In genomic region chr9:4832786-4833579, GRCh38 we compare ENCODE assay signal across 8 cellular contexts. TPM values are rescaled to one million over a fixed set of nuclear protein-coding genes. Genes with fewer than 3 reads are reported as not detected.
DNase-seq lines count a peak whose midpoint lies in the region; ATAC-seq and TF ChIP-seq lines count a peak whose summit lies in the region.

No MANE protein-coding gene starts in this region.

- TF ChIP-seq CTCF in HFFc6 (IDR thresholded peaks at IDR 0.05) (no peak), WTC11 (IDR thresholded peaks at IDR 0.05) (no peak), fibroblast of pulmonary artery (IDR thresholded peaks at IDR 0.05; ENCODE audit: low read length, missing control alignments) (no peak)

- POLR2A ChIA-PET in WTC11 (lab: Charles Lee), result no interaction called here
- POLR2A ChIA-PET in T-cell (lab: Charles Lee), result no interaction called here

- H3K9me3 Mint-ChIP-seq in HFFc6 (no peaks in the 10 kb centered on the region), WTC11 (no peaks in the 10 kb centered on the region), T-cell (no peaks in the 10 kb centered on the region)

- H3K4me3 ChIP-seq in fibroblast of pulmonary artery (replicated peaks; ENCODE audit: low read depth, low read length), result no peak overlapping the region

- ATAC-seq in WTC11, result no peak
- no peak for ATAC-seq in T-cell (replicated peaks in 1 of 4)
- ATAC-seq in HG03565 (IDR thresholded peaks at IDR 0.05; ENCODE audit: unreplicated experiment), result no peak

- no peaks in the 10 kb centered on the region; the same call in 1 of the 2 replicates for H3K27me3 Mint-ChIP-seq in HFFc6 (ENCODE audit: insufficient read depth)
- no peaks in the 10 kb centered on the region for H3K27me3 Mint-ChIP-seq in WTC11 (ENCODE audit: low read depth)
- no peaks in the 10 kb centered on the region for H3K27me3 Mint-ChIP-seq in T-cell

- DNase-seq in HFFc6, result peak; percentile 94
- DNase-seq in WTC11 (ENCODE audit: low spot score), result no peak
- peak; percentile 99 for DNase-seq in fibroblast of pulmonary artery (ENCODE audit: low read depth)
- peak; percentile 36 for DNase-seq in stimulated activated CD4-positive, alpha-beta T cell treated with anti-CD3 and anti-CD28 coated beads, Interleukin-4, amount 100 ng/mL, for 1 hour
- DNase-seq in NCI-H774 (lab: John Stamatoyannopoulos, UW), result no peak
- DNase-seq in T-cell, result no peak
- no peak for DNase-seq in NCI-H1092 treated with DMSO at 0.1 percent for 48 hours (lab: John Stamatoyannopoulos, UW)

- H3K36me3 Mint-ChIP-seq in HFFc6 (ENCODE audit: low read depth) (peaks cover 15% of the 10 kb centered on the region), WTC11 (peaks cover 20% of the 10 kb centered on the region; the same call in 1 of the 2 replicates), T-cell (peaks cover 57% of the 10 kb centered on the region)

- H3K27ac Mint-ChIP-seq in HFFc6 (peak overlapping the region; percentile 96), WTC11 (peak overlapping the region; percentile 65), T-cell (no peak overlapping the region)

- peaks cover 58% of the 10 kb centered on the region for H3K4me1 Mint-ChIP-seq in HFFc6 (ENCODE audit: low read depth)
- H3K4me1 Mint-ChIP-seq in WTC11, result no peaks in the 10 kb centered on the region; the same call in 1 of the 2 replicates
- peaks cover 1 to 14% (median 8%) of the 10 kb centered on the region in 3 donors for H3K4me1 Mint-ChIP-seq in T-cell

- H3K4me3 Mint-ChIP-seq in HFFc6, result peak overlapping the region; percentile 66
- H3K4me3 Mint-ChIP-seq in WTC11, result no peak overlapping the region
- no peak overlapping the region for H3K4me3 Mint-ChIP-seq in T-cell

- CTCF ChIA-PET in WTC11 (lab: Charles Lee) (no interaction called here), T-cell (lab: Charles Lee) (interaction anchor here in 1 of 2 donors (1.2 kb wide), 1 partner anchor 102 kb away, joined by 3 read pairs; no protein-coding TSS in a partner anchor)

TF ChIP-seq in WTC11, 78 proteins besides CTCF, POLR2A, EP300 and RAD21:
- TF ChIP-seq, protein P1, sequence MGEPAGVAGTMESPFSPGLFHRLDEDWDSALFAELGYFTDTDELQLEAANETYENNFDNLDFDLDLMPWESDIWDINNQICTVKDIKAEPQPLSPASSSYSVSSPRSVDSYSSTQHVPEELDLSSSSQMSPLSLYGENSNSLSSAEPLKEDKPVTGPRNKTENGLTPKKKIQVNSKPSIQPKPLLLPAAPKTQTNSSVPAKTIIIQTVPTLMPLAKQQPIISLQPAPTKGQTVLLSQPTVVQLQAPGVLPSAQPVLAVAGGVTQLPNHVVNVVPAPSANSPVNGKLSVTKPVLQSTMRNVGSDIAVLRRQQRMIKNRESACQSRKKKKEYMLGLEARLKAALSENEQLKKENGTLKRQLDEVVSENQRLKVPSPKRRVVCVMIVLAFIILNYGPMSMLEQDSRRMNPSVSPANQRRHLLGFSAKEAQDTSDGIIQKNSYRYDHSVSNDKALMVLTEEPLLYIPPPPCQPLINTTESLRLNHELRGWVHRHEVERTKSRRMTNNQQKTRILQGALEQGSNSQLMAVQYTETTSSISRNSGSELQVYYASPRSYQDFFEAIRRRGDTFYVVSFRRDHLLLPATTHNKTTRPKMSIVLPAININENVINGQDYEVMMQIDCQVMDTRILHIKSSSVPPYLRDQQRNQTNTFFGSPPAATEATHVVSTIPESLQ (CRISPR knock-in tag; IDR thresholded peaks at IDR 0.05), result no peak
- no peak for TF ChIP-seq TEAD1 (CRISPR knock-in tag; IDR thresholded peaks at IDR 0.05)
- no peak for TF ChIP-seq ZBTB43 (CRISPR knock-in tag; IDR thresholded peaks at IDR 0.05)
- TF ChIP-seq STAT6 (CRISPR knock-in tag; conservative IDR thresholded peaks at IDR 0.05; ENCODE audit: low read depth), result no peak
- TF ChIP-seq, protein P2, sequence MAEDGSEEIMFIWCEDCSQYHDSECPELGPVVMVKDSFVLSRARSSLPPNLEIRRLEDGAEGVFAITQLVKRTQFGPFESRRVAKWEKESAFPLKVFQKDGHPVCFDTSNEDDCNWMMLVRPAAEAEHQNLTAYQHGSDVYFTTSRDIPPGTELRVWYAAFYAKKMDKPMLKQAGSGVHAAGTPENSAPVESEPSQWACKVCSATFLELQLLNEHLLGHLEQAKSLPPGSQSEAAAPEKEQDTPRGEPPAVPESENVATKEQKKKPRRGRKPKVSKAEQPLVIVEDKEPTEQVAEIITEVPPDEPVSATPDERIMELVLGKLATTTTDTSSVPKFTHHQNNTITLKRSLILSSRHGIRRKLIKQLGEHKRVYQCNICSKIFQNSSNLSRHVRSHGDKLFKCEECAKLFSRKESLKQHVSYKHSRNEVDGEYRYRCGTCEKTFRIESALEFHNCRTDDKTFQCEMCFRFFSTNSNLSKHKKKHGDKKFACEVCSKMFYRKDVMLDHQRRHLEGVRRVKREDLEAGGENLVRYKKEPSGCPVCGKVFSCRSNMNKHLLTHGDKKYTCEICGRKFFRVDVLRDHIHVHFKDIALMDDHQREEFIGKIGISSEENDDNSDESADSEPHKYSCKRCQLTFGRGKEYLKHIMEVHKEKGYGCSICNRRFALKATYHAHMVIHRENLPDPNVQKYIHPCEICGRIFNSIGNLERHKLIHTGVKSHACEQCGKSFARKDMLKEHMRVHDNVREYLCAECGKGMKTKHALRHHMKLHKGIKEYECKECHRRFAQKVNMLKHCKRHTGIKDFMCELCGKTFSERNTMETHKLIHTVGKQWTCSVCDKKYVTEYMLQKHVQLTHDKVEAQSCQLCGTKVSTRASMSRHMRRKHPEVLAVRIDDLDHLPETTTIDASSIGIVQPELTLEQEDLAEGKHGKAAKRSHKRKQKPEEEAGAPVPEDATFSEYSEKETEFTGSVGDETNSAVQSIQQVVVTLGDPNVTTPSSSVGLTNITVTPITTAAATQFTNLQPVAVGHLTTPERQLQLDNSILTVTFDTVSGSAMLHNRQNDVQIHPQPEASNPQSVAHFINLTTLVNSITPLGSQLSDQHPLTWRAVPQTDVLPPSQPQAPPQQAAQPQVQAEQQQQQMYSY (CRISPR knock-in tag; IDR thresholded peaks at IDR 0.05), result no peak
- no peak for TF ChIP-seq TCF7 (CRISPR knock-in tag; IDR thresholded peaks at IDR 0.05; ENCODE audit: low read depth)

RNA-seq across cellular contexts. Expression of gene RCL1, which starts 40.2 kb away (rescaled TPM):
- total RNA-seq in HFFc6 (2021; fragmentation: NEBNext Ultra II Directional; extraction: Animal tissue kit (Norgen Biotek cat#: 25700)), result 1 to 10 TPM; 7.4 to 9.8 (median 8.1) TPM
- total RNA-seq in WTC11 (2021) (22.4 to 27.2 TPM (median 25.3 TPM) in 3 replicates), T-cell (10 to 100 TPM; 22.0 to 38.7 (median 24.2) TPM)

Comparison
In these comparisons a context has a peak if more than half of its experiments do, and no peak if none do; other contexts are left out.
1. DNase-seq: peak in HFFc6 (single experiment), fibroblast of pulmonary artery (single experiment) and stimulated activated CD4-positive, alpha-beta T cell treated with anti-CD3 and anti-CD28 coated beads, Interleukin-4, amount 100 ng/mL, for 1 hour (single experiment); none in WTC11 (single experiment), NCI-H774 (single experiment), T-cell (0 of 34) and NCI-H1092 treated with DMSO at 0.1 percent for 48 hours (single experiment).
2. H3K27ac Mint-ChIP-seq: peak in HFFc6 (single experiment) and WTC11 (single experiment); none in T-cell (0 of 2).